8 cellular contexts compared by ENCODE assay signal in genomic region chr2:223247136-223247535, GRCh38.
DNase-seq lines count a peak whose midpoint lies in the region; ATAC-seq, FAIRE-seq and TF ChIP-seq lines count a peak whose summit lies in the region.
"Had no signal": no experiment of that assay in that cellular context is flagged by ENCODE, and none has a peak within 500 bp of the region (broad histone marks: within the 10 kb centered on the region; RNA-seq: fewer than 3 reads in every experiment).

No MANE protein-coding gene starts in this region.

- no peaks in the 10 kb centered on the region for H3K79me1 ChIP-seq in mesenchymal stem cell (replicated peaks; ENCODE audit: low read length, poor library complexity, severe bottlenecking)

- H4K91ac ChIP-seq in mesenchymal stem cell (ENCODE audit: low read length), result no peak overlapping the region

- no peak overlapping the region for H3K27ac ChIP-seq in mesenchymal stem cell (ENCODE audit: low read length, poor library complexity, severe bottlenecking)

- DNase-seq in LNCaP clone FGC (ENCODE audit: low read depth) (no peak), adipocyte (ENCODE audit: low read depth) (peak; percentile 64), mesenchymal stem cell (peak; percentile 40), pons (ENCODE audit: low spot score) (no peak)

- no peak overlapping the region for H3K4me2 ChIP-seq in mesenchymal stem cell (ENCODE audit: low read length, poor library complexity, severe bottlenecking)

- no peaks in the 10 kb centered on the region for H3K4me1 ChIP-seq in adipocyte (ENCODE audit: control insufficient read depth, insufficient read depth, low read length)
- no peaks in the 10 kb centered on the region for H3K4me1 ChIP-seq in mesenchymal stem cell (ENCODE audit: control insufficient read depth, insufficient read depth, low read depth, low read length)

- H4K8ac ChIP-seq in mesenchymal stem cell (ENCODE audit: low read length), result no peak overlapping the region

- H2BK5ac ChIP-seq in mesenchymal stem cell (ENCODE audit: low read depth, low read length, poor library complexity, severe bottlenecking), result no peak overlapping the region

- H2BK15ac ChIP-seq in mesenchymal stem cell (ENCODE audit: low read depth, poor library complexity, severe bottlenecking), result no peak overlapping the region

- no peak overlapping the region for H3K4ac ChIP-seq in mesenchymal stem cell (ENCODE audit: low read depth in 1 of 2, low read length in 2 of 2)

- no peak overlapping the region for H2BK120ac ChIP-seq in mesenchymal stem cell (ENCODE audit: low read depth, low read length)

- ATAC-seq in GM21528 (IDR thresholded peaks at IDR 0.05; ENCODE audit: low FRiP score, unreplicated experiment), result no peak
- no peak for ATAC-seq in HG02870 (IDR thresholded peaks at IDR 0.05; ENCODE audit: unreplicated experiment)
- ATAC-seq: natural killer cell treated with Interleukin-12 subunit alpha and Interleukin-12 subunit beta and Interleukin-15 and Interleukin-18, amount 100 ng/mL, for 72 hours had no signal

- H3K9ac ChIP-seq in adipocyte (ENCODE audit: low read length) (no peak overlapping the region), mesenchymal stem cell (ENCODE audit: low read length) (no peak overlapping the region)

- peak; percentile 48 for TF ChIP-seq CTCF in LNCaP clone FGC (IDR thresholded peaks at IDR 0.05; ENCODE audit: control insufficient read depth, extremely low read depth, insufficient read depth)

- H3K4me3 ChIP-seq in LNCaP clone FGC (ENCODE audit: low read depth, low read length) (no peak overlapping the region), adipocyte (ENCODE audit: low read length) (no peak overlapping the region), mesenchymal stem cell (ENCODE audit: insufficient read depth in 1 of 2, low read depth in 1 of 2, low read length in 2 of 2) (no peak overlapping the region)

- no peak overlapping the region for H3K23ac ChIP-seq in mesenchymal stem cell (ENCODE audit: low read length in 2 of 2)

- peak; percentile 21 for FAIRE-seq in G401.6 (lab: Jason Lieb, UNC)

- H3K27me3 ChIP-seq in adipocyte (replicated peaks; ENCODE audit: control insufficient read depth, insufficient read depth, low read length) (no peaks in the 10 kb centered on the region), mesenchymal stem cell (ENCODE audit: control insufficient read depth in 1 of 2, insufficient read depth in 1 of 2, low read length in 2 of 2) (no peaks in the 10 kb centered on the region)

- H2AFZ ChIP-seq in mesenchymal stem cell (ENCODE audit: low read depth, low read length), result no peak overlapping the region

- 100% methylated on average over 1 of the region's 3 CpGs for WGBS in mesenchymal stem cell

- H3K36me3 ChIP-seq in adipocyte (ENCODE audit: control insufficient read depth, insufficient read depth, low read length, severe bottlenecking), result no peaks in the 10 kb centered on the region
- H3K36me3 ChIP-seq in mesenchymal stem cell (ENCODE audit: control insufficient read depth in 1 of 2, insufficient read depth in 2 of 2, low read depth in 1 of 2, low read length in 2 of 2), result no peaks in the 10 kb centered on the region

- H3K14ac ChIP-seq in mesenchymal stem cell (ENCODE audit: low read length in 2 of 2), result no peak overlapping the region

- H3K18ac ChIP-seq in mesenchymal stem cell (ENCODE audit: low read depth in 1 of 2, low read length in 2 of 2), result no peak overlapping the region

- no peak overlapping the region for H2BK12ac ChIP-seq in mesenchymal stem cell (ENCODE audit: low read length in 2 of 2)

- no peak overlapping the region for H2AK5ac ChIP-seq in mesenchymal stem cell (ENCODE audit: low read length, severe bottlenecking)

- H3K9me3 ChIP-seq in adipocyte (ENCODE audit: control insufficient read depth, low read length), result peaks cover 11% of the 10 kb centered on the region
- H3K9me3 ChIP-seq in mesenchymal stem cell (ENCODE audit: control insufficient read depth, low read length), result peaks cover 8% of the 10 kb centered on the region

Comparison
In these comparisons a context has a peak if more than half of its experiments do, and no peak if none do; other contexts are left out.
1. DNase-seq: peak in adipocyte (single experiment) and mesenchymal stem cell (single experiment); none in LNCaP clone FGC (single experiment) and pons (single experiment).